Comparison of ENCODE assay signal across 13 cellular contexts in the genomic region with DNA sequence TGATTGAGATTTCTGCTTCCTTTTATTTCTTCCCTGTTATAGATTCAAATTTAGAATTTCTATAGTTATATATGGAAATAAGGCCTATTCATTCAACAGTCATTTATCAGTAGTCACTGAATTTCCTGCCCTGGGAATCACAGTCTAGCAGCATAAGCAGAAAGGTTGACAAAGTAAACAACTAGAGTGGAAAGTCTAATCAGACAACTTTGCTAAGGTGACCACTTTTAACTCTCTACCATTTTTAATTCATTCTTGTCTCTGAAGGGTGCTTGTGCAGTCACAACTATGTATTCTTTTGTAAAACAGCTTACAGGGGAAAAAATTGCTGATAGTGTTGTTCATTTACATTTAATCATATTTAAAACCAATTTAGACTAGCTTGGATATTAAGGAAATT.
"Had no signal": no experiment of that assay in that cellular context is flagged by ENCODE, and none has a peak within 500 bp of the region (broad histone marks: within the 10 kb centered on the region; RNA-seq: fewer than 3 reads in every experiment).

No MANE protein-coding gene starts in this region.

- H3K36me3 ChIP-seq: ovary, thoracic aorta, upper lobe of right lung had no signal

- H3K27ac ChIP-seq: ovary, thoracic aorta, upper lobe of right lung, VCaP had no signal

- H3K9me3 ChIP-seq: ovary, thoracic aorta, upper lobe of right lung had no signal

- ATAC-seq: esophagus mucosa, upper lobe of right lung had no signal

- DNase-seq: activated CD4-positive, alpha-beta memory T cell treated with anti-CD3 and anti-CD28 coated beads for 36 hours; activated CD4-positive, alpha-beta T cell treated with anti-CD3 and anti-CD28 coated beads for 1 hour; activated CD8-positive, alpha-beta memory T cell treated with anti-CD3 and anti-CD28 coated beads, Interleukin-2, amount 50 U/mL, for 48 hours; activated gamma-delta T cell; activated T-cell treated with anti-CD3 and anti-CD28 coated beads, Interleukin-2, amount 50 U/mL, for 72 hours; cerebellar nuclear complex; hypothalamus; midbrain; ovary; upper lobe of right lung had no signal

- H3K4me1 ChIP-seq: upper lobe of right lung had no signal

- H3K4me3 ChIP-seq: ovary, thoracic aorta, upper lobe of right lung had no signal

- H3K27me3 ChIP-seq: ovary, upper lobe of right lung had no signal
